In the genomic region with DNA sequence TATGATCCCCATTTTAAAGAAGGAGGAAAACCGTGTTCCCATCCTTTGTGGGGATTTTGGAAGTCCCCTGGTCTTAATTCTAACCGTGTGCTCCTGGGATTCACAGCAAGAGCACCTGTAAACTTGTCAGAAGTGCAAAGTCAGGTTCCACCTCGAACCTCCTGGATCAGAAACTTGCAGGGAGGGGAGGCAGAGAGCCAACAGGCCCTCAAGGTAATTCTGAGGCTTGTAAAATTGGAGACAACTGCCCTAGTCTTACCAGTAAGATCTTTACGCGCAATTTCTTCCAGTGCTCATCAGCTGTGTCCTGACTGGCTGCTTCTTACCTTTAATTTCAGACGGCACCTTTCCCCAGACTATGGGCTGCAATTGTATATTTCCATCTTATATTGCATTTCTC, we compare ENCODE assay signal across 14 cellular contexts.
A peak's percentile ranks its signal among the peaks of the same experiment; 100 is the strongest.
DNase-seq lines count a peak whose midpoint lies in the region; ATAC-seq and TF ChIP-seq lines count a peak whose summit lies in the region.
"Had no signal": no experiment of that assay in that cellular context is flagged by ENCODE, and none has a peak within 500 bp of the region (broad histone marks: within the 10 kb centered on the region; RNA-seq: fewer than 3 reads in every experiment).

No MANE protein-coding gene starts in this region.

- H3K27me3 ChIP-seq in iPS-15b (ENCODE audit: control insufficient read depth, insufficient read depth, low read length) (no peaks in the 10 kb centered on the region), skeletal muscle tissue (ENCODE audit: control insufficient read depth in 3 of 3, insufficient read depth in 3 of 3, low read length in 3 of 3) (no peaks in the 10 kb centered on the region)

- DNase-seq in NCI-H1105 (lab: John Stamatoyannopoulos, UW), result no peak
- DNase-seq in DMS79 treated with DMSO at 0.1 percent for 48 hours (lab: John Stamatoyannopoulos, UW), result no peak
- DNase-seq: Caco-2; CD8-positive, alpha-beta memory T cell; GOT3; H9 had no signal

- H3K36me3 ChIP-seq in iPS-15b (ENCODE audit: control insufficient read depth, insufficient read depth, low read length) (no peaks in the 10 kb centered on the region), skeletal muscle tissue (ENCODE audit: control insufficient read depth in 3 of 3, insufficient read depth in 3 of 3, low read length in 3 of 3) (no peaks in the 10 kb centered on the region)

- H3K9ac ChIP-seq in iPS-15b (ENCODE audit: low read depth, low read length) (peak overlapping the region; percentile 24), skeletal muscle tissue (ENCODE audit: low read depth in 1 of 3, low read length in 3 of 3) (peak overlapping the region in 1 of 3 donors; percentile 62)

- no peaks in the 10 kb centered on the region for H3K9me3 ChIP-seq in iPS-15b (ENCODE audit: control insufficient read depth, insufficient read depth, low read length)
- no peaks in the 10 kb centered on the region for H3K9me3 ChIP-seq in skeletal muscle tissue (ENCODE audit: control insufficient read depth in 3 of 3, low read length in 3 of 3)
- H3K9me3 ChIP-seq: Caco-2 had no signal

- H3K27ac ChIP-seq in C4-2B (peak overlapping the region; percentile 10; the same call in 1 of the 2 replicates), VCaP (peak overlapping the region; percentile 63), skeletal muscle tissue (ENCODE audit: low read depth, low read length) (peak overlapping the region; percentile 77)
- H3K27ac ChIP-seq: 22Rv1 had no signal

- ATAC-seq in GM18907 (IDR thresholded peaks at IDR 0.05; ENCODE audit: unreplicated experiment) (no peak), GM19324 (IDR thresholded peaks at IDR 0.05; ENCODE audit: low FRiP score, unreplicated experiment) (no peak)
- ATAC-seq: GM12878 had no signal

- no peak overlapping the region for H3K4me3 ChIP-seq in iPS-15b (ENCODE audit: low read depth, low read length)
- no peak overlapping the region for H3K4me3 ChIP-seq in skeletal muscle tissue (ENCODE audit: low read length in 3 of 3)
- H3K4me3 ChIP-seq: GM12878 had no signal

- no peaks in the 10 kb centered on the region for H3K4me1 ChIP-seq in iPS-15b (ENCODE audit: control insufficient read depth, insufficient read depth, low read length)
- peaks cover 33 to 41% (median 36%) of the 10 kb centered on the region in 3 donors for H3K4me1 ChIP-seq in skeletal muscle tissue (ENCODE audit: control insufficient read depth in 3 of 3, insufficient read depth in 3 of 3, low read length in 3 of 3)
- H3K4me1 ChIP-seq: Caco-2 had no signal

- no peak for TF ChIP-seq CTCF in C4-2B (conservative IDR thresholded peaks at IDR 0.05)
- no peak for TF ChIP-seq CTCF in VCaP (conservative IDR thresholded peaks at IDR 0.05)

Comparison
In these comparisons a context has a peak if more than half of its experiments do, and no peak if none do; other contexts are left out.
1. H3K27ac ChIP-seq: peak in every context shown above with its lines; median percentile 77 in skeletal muscle tissue; 63 in VCaP; 10 in C4-2B.